ENCODE assay signal across 9 cellular contexts in the genomic region with DNA sequence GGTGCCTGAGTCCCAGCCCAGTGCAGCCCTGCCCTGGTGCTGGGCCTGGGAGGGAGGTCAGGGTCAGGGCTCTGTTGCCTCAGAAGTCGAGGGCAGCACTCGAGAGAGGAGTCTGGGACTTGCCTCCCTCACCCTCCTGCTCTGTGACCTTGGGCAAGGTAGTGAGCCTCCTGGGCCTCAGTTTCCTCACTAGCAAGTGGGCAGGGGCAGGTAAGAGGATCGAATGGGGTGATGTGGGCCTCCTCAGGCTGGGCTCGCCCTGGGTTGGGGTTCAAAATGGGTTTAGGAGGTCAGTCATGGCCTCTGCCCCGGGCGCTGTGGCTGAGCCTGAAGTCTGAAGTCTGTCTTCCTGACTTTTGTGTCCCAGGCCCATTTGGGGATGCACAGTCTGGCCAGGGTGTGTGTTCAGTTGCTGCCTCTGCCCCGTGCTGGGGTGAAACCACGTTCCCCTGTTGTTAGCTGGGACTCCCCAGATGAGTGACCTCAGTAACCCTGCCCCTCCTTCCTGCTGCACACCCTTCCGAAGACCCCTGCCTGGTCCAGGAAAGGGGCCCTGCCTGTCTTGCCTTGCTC. TPM values are rescaled to one million over a fixed set of nuclear protein-coding genes. Genes with fewer than 3 reads are reported as not detected.
DNase-seq lines count a peak whose midpoint lies in the region; ATAC-seq and TF ChIP-seq lines count a peak whose summit lies in the region.
"Had no signal": no experiment of that assay in that cellular context is flagged by ENCODE, and none has a peak within 500 bp of the region (broad histone marks: within the 10 kb centered on the region; RNA-seq: fewer than 3 reads in every experiment).

No MANE protein-coding gene starts in this region.

- TF ChIP-seq CTCF in CD4-positive, alpha-beta T cell (IDR thresholded peaks at IDR 0.05) = no peak
- TF ChIP-seq CTCF in PC-9 (conservative IDR thresholded peaks at IDR 0.05) (no peak), neutrophil (IDR thresholded peaks at IDR 0.05) (no peak)

- H3K36me3 Mint-ChIP-seq in CD4-positive, alpha-beta T cell (ENCODE audit: low read depth) = peaks cover 11% of the 10 kb centered on the region

- peak overlapping the region; percentile 95 for H3K4me3 Mint-ChIP-seq in CD4-positive, alpha-beta T cell

- H3K36me3 ChIP-seq in PC-9 (ENCODE audit: low read depth) (peaks cover 12% of the 10 kb centered on the region; the same call in 1 of the 2 replicates), neutrophil (no peaks in the 10 kb centered on the region), SJCRH30 (no peaks in the 10 kb centered on the region)

- intact Hi-C loops in CD4-positive, alpha-beta T cell (cut with DNase I, micrococcal nuclease) = loop anchor here (5.0 kb wide), 2 partner anchors 34 to 94 kb away; no protein-coding TSS in a partner anchor
- intact Hi-C loops in PC-9 (cut with micrococcal nuclease; ENCODE audit: unreplicated experiment) = no loop called here

- no peaks in the 10 kb centered on the region for H3K9me3 ChIP-seq in CD4-positive, alpha-beta T cell (ENCODE audit: control insufficient read depth, low read length)
- H3K9me3 ChIP-seq in PC-9 (ENCODE audit: insufficient read depth, low read depth) (no peaks in the 10 kb centered on the region), neutrophil (no peaks in the 10 kb centered on the region), SJCRH30 (replicated peaks) (no peaks in the 10 kb centered on the region)

- H3K4me3 ChIP-seq in PC-9 (peak overlapping the region; percentile 70), neutrophil (ENCODE audit: low read depth in 1 of 2, low read length in 1 of 2) (peak overlapping the region; percentile 56 to 62), SJCRH30 (no peak overlapping the region)

- peaks cover 57% of the 10 kb centered on the region for H3K79me2 ChIP-seq in PC-9 (ENCODE audit: low read depth)

- no peak overlapping the region for H2AFZ ChIP-seq in PC-9

- BruUV-seq in PC-9 (replicated peaks; lab: Mats Ljungman, UMichigan) = TSS peak; percentile 19

- ATAC-seq in CD4-positive, alpha-beta T cell (ENCODE audit: poor library complexity) = no peak
- no peak for ATAC-seq in GM19455 (IDR thresholded peaks at IDR 0.05; ENCODE audit: unreplicated experiment)

- H3K4me1 ChIP-seq in PC-9 (replicated peaks; ENCODE audit: insufficient read depth) = peaks cover 45% of the 10 kb centered on the region
- peaks cover 54 to 59% of the 10 kb centered on the region in 2 experiments for H3K4me1 ChIP-seq in neutrophil (ENCODE audit: control insufficient read depth in 1 of 2, insufficient read depth in 1 of 2, low read depth in 1 of 2, low read length in 1 of 2)
- H3K4me1 ChIP-seq in SJCRH30 = no peaks in the 10 kb centered on the region

- H3K27me3 ChIP-seq in CD4-positive, alpha-beta T cell (ENCODE audit: control insufficient read depth, insufficient read depth, low read length) = no peaks in the 10 kb centered on the region
- H3K27me3 ChIP-seq in PC-9 (ENCODE audit: insufficient read depth, low read depth) (no peaks in the 10 kb centered on the region), neutrophil (peaks cover 7% of the 10 kb centered on the region), SJCRH30 (peaks cover 11% of the 10 kb centered on the region; the same call in 1 of the 2 replicates)

- CTCF ChIA-PET in CD4-positive, alpha-beta T cell (lab: Charles Lee) = no interaction called here
- CTCF ChIA-PET in PC-9 (lab: Charles Lee) = no interaction called here

- peaks cover 42% of the 10 kb centered on the region for H3K4me1 Mint-ChIP-seq in CD4-positive, alpha-beta T cell (ENCODE audit: low read depth)

- no peaks in the 10 kb centered on the region for H3K27me3 Mint-ChIP-seq in CD4-positive, alpha-beta T cell

- peaks cover 34% of the 10 kb centered on the region for H3F3A ChIP-seq in PC-9 (ENCODE audit: insufficient read depth, low read depth)

- H4K20me1 ChIP-seq in PC-9 (ENCODE audit: insufficient read depth) = peaks cover 53% of the 10 kb centered on the region

- peak overlapping the region; percentile 97 for H3K4me2 ChIP-seq in PC-9

- TF ChIP-seq POLR2A in erythroblast (IDR thresholded peaks at IDR 0.05; ENCODE audit: low read length) = peak; percentile 29

- H3K27ac Mint-ChIP-seq in CD4-positive, alpha-beta T cell = peak overlapping the region; percentile 86

- no peaks in the 10 kb centered on the region for H3K9me2 ChIP-seq in PC-9 (ENCODE audit: insufficient read depth)

- H3K27ac ChIP-seq in CD4-positive, alpha-beta T cell (ENCODE audit: low read depth, low read length) = no peak overlapping the region
- H3K27ac ChIP-seq in PC-9 (no peak overlapping the region), neutrophil (peak overlapping the region; percentile 44), SJCRH30 (no peak overlapping the region)

- no peak for DNase-seq in CD4-positive, alpha-beta T cell
- DNase-seq in PC-9 (no peak), erythroblast (lab: John Stamatoyannopoulos, UW) (no peak), SJCRH30 (no peak), superior temporal gyrus (ENCODE audit: extremely low spot score) (no peak), hippocampal formation (lab: John Stamatoyannopoulos, UW) (no peak)
- DNase-seq: NCI-H1092 had no signal

- POLR2A ChIA-PET in CD4-positive, alpha-beta T cell (lab: Charles Lee) = interaction anchor here (0.6 to 0.7 kb wide), 2 partner anchors 10 to 44 kb away, joined by 3 read pairs; no protein-coding TSS in a partner anchor
- POLR2A ChIA-PET in PC-9 (lab: Charles Lee; ENCODE audit: unreplicated experiment) = interaction anchor here (0.5 kb wide), 1 partner anchor 825 kb away, joined by 4 read pairs; no protein-coding TSS in a partner anchor

- H3K9me3 Mint-ChIP-seq in CD4-positive, alpha-beta T cell = no peaks in the 10 kb centered on the region

RNA-seq across cellular contexts. Expression of gene CELSR1, which starts 40.9 kb away (rescaled TPM):
- total RNA-seq in CD4-positive, alpha-beta T cell = 1 to 10 TPM; 1.0 to 1.1 TPM
- total RNA-seq in PC-9 (2021) = 37.6 and 55.4 TPM in 2 replicates
- total RNA-seq in SJCRH30 (2014; rRNA removed; shearing (Covaris generic)) = not detected in 2 replicates

RNA-seq across cellular contexts. Expression of gene GRAMD4, which starts 41.8 kb away (rescaled TPM):
- total RNA-seq in CD4-positive, alpha-beta T cell = 10 to 100 TPM; 13.9 to 15.6 TPM
- 36.4 and 38.2 TPM in 2 replicates for total RNA-seq in PC-9 (2021)
- 8.6 and 8.8 TPM in 2 replicates for total RNA-seq in SJCRH30 (2014; rRNA removed; shearing (Covaris generic))

Comparison
In these comparisons a context has a peak if more than half of its experiments do, and no peak if none do; other contexts are left out.
1. RNA of gene CELSR1, which starts 40.9 kb away (total RNA-seq): 37.6 to 55.4 TPM in PC-9; 1.0 to 1.1 TPM in CD4-positive, alpha-beta T cell and not detected in SJCRH30; every median in the first group is over 10 times any median in the second.